ENCODE assay signal across 12 cellular contexts in the genomic region with DNA sequence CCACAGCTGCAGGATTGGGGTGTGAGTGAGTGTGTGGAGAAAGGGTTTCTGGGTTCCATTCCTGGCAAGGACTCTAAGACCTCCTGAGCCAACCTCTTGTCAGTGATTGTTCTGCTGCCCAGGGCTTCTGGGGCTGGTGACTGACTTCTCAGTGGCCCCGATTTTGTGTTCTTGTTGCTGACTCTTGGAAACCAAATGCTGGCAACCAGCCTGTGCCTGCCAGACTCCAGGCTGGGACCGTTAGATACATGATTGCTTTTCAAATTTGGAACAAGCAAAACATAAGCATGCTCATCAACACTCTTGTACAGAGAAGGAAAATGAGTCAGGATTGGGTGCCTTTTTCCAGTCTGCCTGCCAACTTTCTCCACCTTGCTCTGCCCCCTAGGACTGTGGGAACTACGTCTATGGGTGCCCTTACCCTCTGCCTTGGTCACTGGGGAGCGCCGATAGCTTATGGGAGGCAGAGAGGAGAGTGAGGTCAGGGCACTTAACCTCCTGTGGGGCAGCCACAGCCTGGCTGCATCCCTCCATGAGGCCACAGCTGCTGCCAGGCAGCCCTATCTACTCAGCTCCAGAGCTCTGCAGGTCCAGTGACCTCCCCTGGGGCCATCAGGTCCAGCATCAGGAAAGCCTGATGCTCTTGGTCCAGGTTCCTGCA. TPM values are rescaled to one million over a fixed set of nuclear protein-coding genes. Genes with fewer than 3 reads are reported as not detected.
DNase-seq lines count a peak whose midpoint lies in the region; ATAC-seq, FAIRE-seq and TF ChIP-seq lines count a peak whose summit lies in the region.
"Had no signal": no experiment of that assay in that cellular context is flagged by ENCODE, and none has a peak within 500 bp of the region (broad histone marks: within the 10 kb centered on the region; RNA-seq: fewer than 3 reads in every experiment).

No MANE protein-coding gene starts in this region.

- intact Hi-C loops in activated CD4-positive, alpha-beta T cell treated with anti-CD3 and anti-CD28 coated beads, Interleukin-2, amount 10 ng/mL, durations not matched to agents 24 days and 14 days (cut with micrococcal nuclease) = loop anchor here (1.0 kb wide), 3 partner anchors 13 to 103 kb away; no protein-coding TSS in a partner anchor

- H3K9me3 ChIP-seq in lung (ENCODE audit: control insufficient read depth in 2 of 2, insufficient read depth in 1 of 2, low read length in 1 of 2) = no peaks in the 10 kb centered on the region

- H3K36me3 ChIP-seq in lung (ENCODE audit: control insufficient read depth in 2 of 2, insufficient read depth in 2 of 2, low read length in 2 of 2) = no peaks in the 10 kb centered on the region

- H3K27me3 ChIP-seq in lung (ENCODE audit: control insufficient read depth, insufficient read depth) = no peaks in the 10 kb centered on the region

- no peak for TF ChIP-seq CTCF in lung (IDR thresholded peaks at IDR 0.05; ENCODE audit: control extremely low read depth, extremely low read depth)

- FAIRE-seq in H54 (lab: Jason Lieb, UNC) = no peak

- H3K27me3 Mint-ChIP-seq in activated CD4-positive, alpha-beta T cell treated with anti-CD3 and anti-CD28 coated beads, Interleukin-2, amount 10 ng/mL, durations not matched to agents 24 days and 14 days = no peaks in the 10 kb centered on the region

- peak overlapping the region; percentile 75 for H3K4me3 Mint-ChIP-seq in activated CD4-positive, alpha-beta T cell treated with anti-CD3 and anti-CD28 coated beads, Interleukin-2, amount 10 ng/mL, durations not matched to agents 24 days and 14 days

- ATAC-seq in lung (ENCODE audit: insufficient read depth, low FRiP score) (peak; percentile 6), GM18861 (IDR thresholded peaks at IDR 0.05; ENCODE audit: unreplicated experiment) (no peak)

- H3K27ac Mint-ChIP-seq in activated CD4-positive, alpha-beta T cell treated with anti-CD3 and anti-CD28 coated beads, Interleukin-2, amount 10 ng/mL, durations not matched to agents 24 days and 14 days = peak overlapping the region; percentile 98

- no peak overlapping the region for H3K4me3 ChIP-seq in lung

- 74 to 92% methylated on average over 5 of the region's 5 CpGs for WGBS in lung, 2 donors

- peaks cover 0 to 24% of the 10 kb centered on the region in 2 donors for H3K4me1 ChIP-seq in lung (ENCODE audit: control insufficient read depth in 2 of 2, insufficient read depth in 2 of 2, low read length in 2 of 2)

- DNase-seq in activated CD4-positive, alpha-beta T cell treated with anti-CD3 and anti-CD28 coated beads, Interleukin-2, amount 10 ng/mL, durations not matched to agents 24 days and 14 days = no peak
- DNase-seq in activated CD4-positive, alpha-beta T cell treated with anti-CD3 and anti-CD28 coated beads for 1 hour = no peak
- DNase-seq in caudate nucleus (lab: John Stamatoyannopoulos, UW) (peak in 16 of 61 donors; percentile 4 to 71 (median 28)), lung (ENCODE audit: low spot score) (no peak), AML-193 (lab: John Stamatoyannopoulos, UW) (no peak), H54 (ENCODE audit: insufficient read length, low spot score) (no peak)
- DNase-seq: H7 had no signal

- no peak for TF ChIP-seq POLR2A in H54 (IDR thresholded peaks at IDR 0.05; ENCODE audit: low read depth, low read length)

- H3K36me3 Mint-ChIP-seq in activated CD4-positive, alpha-beta T cell treated with anti-CD3 and anti-CD28 coated beads, Interleukin-2, amount 10 ng/mL, durations not matched to agents 24 days and 14 days (ENCODE audit: low read depth) = no peaks in the 10 kb centered on the region

- peaks cover 76% of the 10 kb centered on the region for H3K4me1 Mint-ChIP-seq in activated CD4-positive, alpha-beta T cell treated with anti-CD3 and anti-CD28 coated beads, Interleukin-2, amount 10 ng/mL, durations not matched to agents 24 days and 14 days

- H3K9me3 Mint-ChIP-seq in activated CD4-positive, alpha-beta T cell treated with anti-CD3 and anti-CD28 coated beads, Interleukin-2, amount 10 ng/mL, durations not matched to agents 24 days and 14 days = no peaks in the 10 kb centered on the region

- H3K27ac ChIP-seq in caudate nucleus (ENCODE audit: low read depth, low read length) (peak overlapping the region; percentile 50), lung (ENCODE audit: low read depth in 1 of 2, low read length in 1 of 2) (no peak overlapping the region), temporal lobe (ENCODE audit: low read depth, low read length) (peak overlapping the region; percentile 66)

RNA-seq across cellular contexts. Expression of a gene that starts 39.3 kb away (rescaled TPM):
- not detected in 2 replicates for total RNA-seq in activated CD4-positive, alpha-beta T cell treated with anti-CD3 and anti-CD28 coated beads, Interleukin-2, amount 10 ng/mL, durations not matched to agents 24 days and 14 days
- total RNA-seq in lung (under 1 TPM in 1 of 2 donors, not detected in 1; 0.52 TPM), temporal lobe (not detected)
- under 1 TPM in 1 of 2 donors, not detected in 1; 0.10 TPM for polyA plus RNA-seq in lung
- total RNA-seq: H7, HT1080, lower leg skin had no signal
- polyA plus RNA-seq: AG04450 had no signal

Comparison
In these comparisons a context has a peak if more than half of its experiments do, and no peak if none do; other contexts are left out.
1. H3K27ac ChIP-seq: peak in caudate nucleus (single experiment) and temporal lobe (single experiment); none in lung (0 of 2).